In genomic region chr1:196660912-196661311, GRCh38 we compare ENCODE assay signal across 9 cellular contexts. TPM values are rescaled to one million over a fixed set of nuclear protein-coding genes. Genes with fewer than 3 reads are reported as not detected.
DNase-seq lines count a peak whose midpoint lies in the region; ATAC-seq, FAIRE-seq and TF ChIP-seq lines count a peak whose summit lies in the region.
"Had no signal": no experiment of that assay in that cellular context is flagged by ENCODE, and none has a peak within 500 bp of the region (broad histone marks: within the 10 kb centered on the region; RNA-seq: fewer than 3 reads in every experiment).

No MANE protein-coding gene starts in this region.

- peaks cover 5% of the 10 kb centered on the region for H3K4me1 Mint-ChIP-seq in CD14-positive monocyte
- H3K4me1 Mint-ChIP-seq in type B pancreatic cell (ENCODE audit: unreplicated experiment): no peaks in the 10 kb centered on the region

- H3K9me3 Mint-ChIP-seq in CD14-positive monocyte: no peaks in the 10 kb centered on the region
- no peaks in the 10 kb centered on the region for H3K9me3 Mint-ChIP-seq in type B pancreatic cell
- H3K9me3 Mint-ChIP-seq: IgD-negative memory B cell had no signal

- H3K4me3 ChIP-seq in bronchial epithelial cell (ENCODE audit: low read depth, low read length): peak overlapping the region; percentile 2

- no peaks in the 10 kb centered on the region for H3K27me3 ChIP-seq in bronchial epithelial cell (ENCODE audit: control insufficient read depth, insufficient read depth, low read length)

- H3K27ac Mint-ChIP-seq in CD14-positive monocyte: no peak overlapping the region
- H3K27ac Mint-ChIP-seq in type B pancreatic cell: no peak overlapping the region
- H3K27ac Mint-ChIP-seq: IgD-negative memory B cell had no signal

- intact Hi-C loops in CD14-positive monocyte (cut with micrococcal nuclease) (loop anchor here in 1 of 2 donors (10.0 kb wide), 1 partner anchor 516 kb away; no protein-coding TSS in a partner anchor), left colon (cut with DNase I, micrococcal nuclease) (loop anchor here in 1 of 2 donors (10.0 kb wide), 2 partner anchors 306 to 516 kb away; no protein-coding TSS in a partner anchor)

- no peaks in the 10 kb centered on the region for H3K36me3 ChIP-seq in bronchial epithelial cell (ENCODE audit: control insufficient read depth, insufficient read depth, low read length)

- no peak for FAIRE-seq in bronchial epithelial cell (lab: Jason Lieb, UNC)

- peak overlapping the region in 1 of 2 donors; percentile 50 for H3K4me3 Mint-ChIP-seq in CD14-positive monocyte
- H3K4me3 Mint-ChIP-seq in type B pancreatic cell: no peak overlapping the region
- H3K4me3 Mint-ChIP-seq: IgD-negative memory B cell had no signal

- peaks cover 0 to 1% (median 0%) of the 10 kb centered on the region in 3 donors for H3K27me3 Mint-ChIP-seq in CD14-positive monocyte (ENCODE audit: low read depth in 3 of 3)
- H3K27me3 Mint-ChIP-seq in type B pancreatic cell: no peaks in the 10 kb centered on the region
- H3K27me3 Mint-ChIP-seq: IgD-negative memory B cell had no signal

- ATAC-seq in GM19035 (IDR thresholded peaks at IDR 0.05; ENCODE audit: unreplicated experiment) (peak; percentile 85), HG03135 (IDR thresholded peaks at IDR 0.05; ENCODE audit: unreplicated experiment) (peak; percentile 71), left colon (peak; percentile 36), GM19328 (IDR thresholded peaks at IDR 0.05; ENCODE audit: unreplicated experiment) (no peak)

- TF ChIP-seq CTCF in CD14-positive monocyte (IDR thresholded peaks at IDR 0.05) (peak; percentile 76), bronchial epithelial cell (IDR thresholded peaks at IDR 0.05; ENCODE audit: insufficient read depth, low read length, severe bottlenecking) (no peak), type B pancreatic cell (conservative IDR thresholded peaks at IDR 0.05) (peak; percentile 88)

- H3K36me3 Mint-ChIP-seq in CD14-positive monocyte: no peaks in the 10 kb centered on the region
- H3K36me3 Mint-ChIP-seq in type B pancreatic cell: no peaks in the 10 kb centered on the region
- H3K36me3 Mint-ChIP-seq: IgD-negative memory B cell had no signal

- DNase-seq in CD14-positive monocyte (ENCODE audit: low spot score) (no peak), NCI-H345 treated with DMSO at 0.1 percent for 48 hours (lab: John Stamatoyannopoulos, UW; ENCODE audit: unreplicated experiment) (peak; percentile 16), bronchial epithelial cell (ENCODE audit: low read depth) (peak; percentile 50), left colon (no peak), type B pancreatic cell (ENCODE audit: extremely low spot score, unreplicated experiment) (no peak)

RNA-seq across cellular contexts. Expression of gene CFH, which starts 9.1 kb away (rescaled TPM):
- polyA plus RNA-seq in CD14-positive monocyte: 1 to 10 TPM in 1 of 2 donors, under 1 TPM in 1; 0.36 to 1.1 TPM
- total RNA-seq in bronchial epithelial cell: 22.9 and 34.2 TPM in 2 replicates
- total RNA-seq in left colon: 10 to 100 TPM; 17.8 to 25.4 TPM
- total RNA-seq in type B pancreatic cell (ENCODE audit: low replicate concordance): 1.6 TPM in 2 replicates
- polyA plus RNA-seq: IgD-negative memory B cell had no signal

RNA-seq across cellular contexts. Expression of gene KCNT2, which starts 52.7 kb away (rescaled TPM):
- not detected for polyA plus RNA-seq in CD14-positive monocyte
- total RNA-seq in bronchial epithelial cell: under 0.01 and 0.38 TPM in 2 replicates
- under 1 TPM; 0.79 to 0.98 TPM for total RNA-seq in left colon
- total RNA-seq in type B pancreatic cell (ENCODE audit: low replicate concordance): 4.1 and 10.9 TPM in 2 replicates
- polyA plus RNA-seq: IgD-negative memory B cell had no signal

Comparison
In these comparisons a context has a peak if more than half of its experiments do, and no peak if none do; other contexts are left out.
1. DNase-seq: peak in NCI-H345 treated with DMSO at 0.1 percent for 48 hours (single experiment) and bronchial epithelial cell (single experiment); none in CD14-positive monocyte (single experiment), left colon (0 of 2) and type B pancreatic cell (single experiment).